In genomic region chr7:74567318-74567668, GRCh38 we compare ENCODE assay signal across 11 cellular contexts.
DNase-seq lines count a peak whose midpoint lies in the region; ATAC-seq, FAIRE-seq and TF ChIP-seq lines count a peak whose summit lies in the region.
"Had no signal": no experiment of that assay in that cellular context is flagged by ENCODE, and none has a peak within 500 bp of the region (broad histone marks: within the 10 kb centered on the region; RNA-seq: fewer than 3 reads in every experiment).

No MANE protein-coding gene starts in this region.

- peaks cover 20% of the 10 kb centered on the region for H3K4me1 ChIP-seq in HepG2 (ENCODE audit: insufficient read depth, low read length)
- H3K4me1 ChIP-seq in right lobe of liver, result no peaks in the 10 kb centered on the region
- no peaks in the 10 kb centered on the region for H3K4me1 ChIP-seq in Peyer's patch

- no peak for TF ChIP-seq EP300 in HepG2 (IDR thresholded peaks at IDR 0.05; ENCODE audit: low read depth in 2 of 2, low read length in 2 of 2)
- no peak for TF ChIP-seq EP300 in HepG2 (CRISPR knock-in tag; IDR thresholded peaks at IDR 0.05; ENCODE audit: borderline replicate concordance)

- no peak for TF ChIP-seq RAD21 in HepG2 (CRISPR knock-in tag; IDR thresholded peaks at IDR 0.05)

- BruUV-seq in HepG2 (replicated peaks; lab: Mats Ljungman, UMichigan), result no TSS peak

- H3K4me3 ChIP-seq in HepG2 (replicated peaks in 1 of 3; ENCODE audit: insufficient read depth in 1 of 3, low read depth in 2 of 3, low read length in 3 of 3) (no peak overlapping the region), right lobe of liver (no peak overlapping the region), Peyer's patch (no peak overlapping the region)
- H3K4me3 ChIP-seq: K562 had no signal

- H3K4me1 Mint-ChIP-seq in activated T-helper 1 cell treated with anti-CD3 and anti-CD28 coated beads, Interleukin-12 subunit alpha, Interleukin-12 subunit beta, Interleukin-2, Interleukin-4 antibody, amounts not matched to agents 30 ng/mL and 10 ng/mL and 1 ng/mL, durations not matched to agents 14 hours and 24 hours and 36 hours (ENCODE audit: low read depth), result peaks cover 6% of the 10 kb centered on the region
- H3K4me1 Mint-ChIP-seq in nephron progenitor cell, result peaks cover 37% of the 10 kb centered on the region

- no peak overlapping the region for H3K9ac ChIP-seq in HepG2 (ENCODE audit: insufficient read depth, low read depth, low read length)

- no peaks in the 10 kb centered on the region for H3K79me2 ChIP-seq in HepG2 (ENCODE audit: insufficient read depth, low read length)

- FAIRE-seq in HepG2 (lab: Jason Lieb, UNC), result no peak

- H3K27me3 ChIP-seq in HepG2 (ENCODE audit: control insufficient read depth in 1 of 2, insufficient read depth in 2 of 2, low read length in 2 of 2) (no peaks in the 10 kb centered on the region), right lobe of liver (no peaks in the 10 kb centered on the region), Peyer's patch (no peaks in the 10 kb centered on the region)

- POLR2A ChIA-PET in HepG2 (lab: Yijun Ruan, JAX), result interaction anchor here (1.2 kb wide), 1 partner anchor 13 kb away, joined by 5 read pairs; no protein-coding TSS in a partner anchor

- H3K36me3 ChIP-seq in HepG2 (replicated peaks in 1 of 2; ENCODE audit: control insufficient read depth in 1 of 2, insufficient read depth in 2 of 2, low read length in 2 of 2) (peaks cover 1 to 3% of the 10 kb centered on the region in 2 experiments; a peak in 1 of 5 replicates), right lobe of liver (no peaks in the 10 kb centered on the region), Peyer's patch (no peaks in the 10 kb centered on the region)

- 95% methylated on average over 2 of the region's 2 CpGs for WGBS in HepG2 (ENCODE audit: low lambda C conversion rate)
- 84% methylated on average over 2 of the region's 2 CpGs for WGBS in right lobe of liver (ENCODE audit: insufficient coverage, low coverage, low lambda C conversion rate, missing lambda C conversion rate)

- peaks cover 4% of the 10 kb centered on the region for H3K27me3 Mint-ChIP-seq in activated T-helper 1 cell treated with anti-CD3 and anti-CD28 coated beads, Interleukin-12 subunit alpha, Interleukin-12 subunit beta, Interleukin-2, Interleukin-4 antibody, amounts not matched to agents 30 ng/mL and 10 ng/mL and 1 ng/mL, durations not matched to agents 14 hours and 24 hours and 36 hours (ENCODE audit: insufficient read depth)
- no peaks in the 10 kb centered on the region for H3K27me3 Mint-ChIP-seq in nephron progenitor cell (ENCODE audit: low read depth, poor library complexity)

- H3K9me3 Mint-ChIP-seq in activated T-helper 1 cell treated with anti-CD3 and anti-CD28 coated beads, Interleukin-12 subunit alpha, Interleukin-12 subunit beta, Interleukin-2, Interleukin-4 antibody, amounts not matched to agents 30 ng/mL and 10 ng/mL and 1 ng/mL, durations not matched to agents 14 hours and 24 hours and 36 hours, result no peaks in the 10 kb centered on the region
- no peaks in the 10 kb centered on the region for H3K9me3 Mint-ChIP-seq in nephron progenitor cell

- DNase-seq in HepG2 (ENCODE audit: low spot score) (no peak), right lobe of liver (no peak), nephron progenitor cell (no peak), NCI-H1092 treated with DMSO at 0.1 percent for 48 hours (lab: John Stamatoyannopoulos, UW) (no peak), Peyer's patch (no peak)
- no peak for DNase-seq in activated T-helper 1 cell treated with anti-CD3 and anti-CD28 coated beads, Interleukin-12 subunit alpha, Interleukin-12 subunit beta, Interleukin-2, Interleukin-4 antibody, amounts not matched to agents 30 ng/mL and 10 ng/mL and 1 ng/mL, durations not matched to agents 14 hours and 24 hours and 36 hours (ENCODE audit: low spot score)
- DNase-seq: GF-D8, GOT3 had no signal

- no peak overlapping the region for H3K4me3 Mint-ChIP-seq in activated T-helper 1 cell treated with anti-CD3 and anti-CD28 coated beads, Interleukin-12 subunit alpha, Interleukin-12 subunit beta, Interleukin-2, Interleukin-4 antibody, amounts not matched to agents 30 ng/mL and 10 ng/mL and 1 ng/mL, durations not matched to agents 14 hours and 24 hours and 36 hours
- no peak overlapping the region for H3K4me3 Mint-ChIP-seq in nephron progenitor cell

- no peaks in the 10 kb centered on the region for H3K36me3 Mint-ChIP-seq in activated T-helper 1 cell treated with anti-CD3 and anti-CD28 coated beads, Interleukin-12 subunit alpha, Interleukin-12 subunit beta, Interleukin-2, Interleukin-4 antibody, amounts not matched to agents 30 ng/mL and 10 ng/mL and 1 ng/mL, durations not matched to agents 14 hours and 24 hours and 36 hours (ENCODE audit: low read depth)
- H3K36me3 Mint-ChIP-seq in nephron progenitor cell (ENCODE audit: low read depth), result peaks cover 36% of the 10 kb centered on the region

- intact Hi-C loops in HepG2 (cut with micrococcal nuclease; ENCODE audit: unreplicated experiment), result no loop called here
- intact Hi-C loops in right lobe of liver (cut with DNase I), result loop anchor here in 1 of 2 donors (10.0 kb wide), 1 partner anchor 122 kb away; no protein-coding TSS in a partner anchor
- intact Hi-C loops in activated T-helper 1 cell treated with anti-CD3 and anti-CD28 coated beads, Interleukin-12 subunit alpha, Interleukin-12 subunit beta, Interleukin-2, Interleukin-4 antibody, amounts not matched to agents 30 ng/mL and 10 ng/mL and 1 ng/mL, durations not matched to agents 14 hours and 24 hours and 36 hours (cut with micrococcal nuclease), result loop anchor here (2.0 kb wide), 1 partner anchor 150 kb away; no protein-coding TSS in a partner anchor

- ATAC-seq in HepG2 (no peak), right lobe of liver (no peak), HG02973 (IDR thresholded peaks at IDR 0.05; ENCODE audit: unreplicated experiment) (no peak)

- H3K27ac ChIP-seq in HepG2 (ENCODE audit: extremely low read length, insufficient read depth, low read length) (no peak overlapping the region), right lobe of liver (no peak overlapping the region), Peyer's patch (no peak overlapping the region)
- H3K27ac ChIP-seq: C4-2B had no signal

- H3K9me3 ChIP-seq in HepG2 (ENCODE audit: low read length), result no peaks in the 10 kb centered on the region
- no peaks in the 10 kb centered on the region for H3K9me3 ChIP-seq in right lobe of liver
- no peaks in the 10 kb centered on the region for H3K9me3 ChIP-seq in Peyer's patch

- H3K4me2 ChIP-seq in HepG2 (ENCODE audit: low read depth, low read length), result no peak overlapping the region

- H4K20me1 ChIP-seq in HepG2 (ENCODE audit: insufficient read depth, low read length), result no peaks in the 10 kb centered on the region

- no peak for TF ChIP-seq POLR2A in HepG2 (IDR thresholded peaks at IDR 0.05; ENCODE audit: insufficient read depth in 1 of 2, low read depth in 2 of 2, low read length in 2 of 2)
- TF ChIP-seq POLR2A in right lobe of liver (IDR thresholded peaks at IDR 0.05), result no peak
- TF ChIP-seq POLR2A in Peyer's patch (IDR thresholded peaks at IDR 0.05), result no peak

- CTCF ChIA-PET in HepG2 (lab: Yijun Ruan, JAX; ENCODE audit: low intra/inter-chr PET ratio, low total read pairs), result interaction anchor here (0.6 kb wide), 1 partner anchor 150 kb away, joined by 3 read pairs; no protein-coding TSS in a partner anchor

- H3K27ac Mint-ChIP-seq in activated T-helper 1 cell treated with anti-CD3 and anti-CD28 coated beads, Interleukin-12 subunit alpha, Interleukin-12 subunit beta, Interleukin-2, Interleukin-4 antibody, amounts not matched to agents 30 ng/mL and 10 ng/mL and 1 ng/mL, durations not matched to agents 14 hours and 24 hours and 36 hours, result peak overlapping the region; percentile 34
- peak overlapping the region; percentile 76 for H3K27ac Mint-ChIP-seq in nephron progenitor cell

- in situ Hi-C loops in HepG2 (cut with HindIII; ENCODE audit: extremely low pct_ligation_motif_present, low pct_unique_long_range_greater_than_20kb), result loop anchor here (25.0 kb wide), 1 partner anchor 355 kb away; the partner anchor contains the start of gene LAT2

- H2AFZ ChIP-seq in HepG2 (ENCODE audit: low read length), result no peak overlapping the region

- TF ChIP-seq CTCF in HepG2 (CRISPR knock-in tag; IDR thresholded peaks at IDR 0.05) (no peak), right lobe of liver (IDR thresholded peaks at IDR 0.05) (no peak), nephron progenitor cell (IDR thresholded peaks at IDR 0.05) (no peak), Peyer's patch (IDR thresholded peaks at IDR 0.05) (no peak)

TF ChIP-seq in HepG2, 621 proteins besides CTCF, POLR2A, EP300 and RAD21 (continues in another document):
- TF ChIP-seq ZNF780A (CRISPR knock-in tag; IDR thresholded peaks at IDR 0.05), result no peak
- no peak for TF ChIP-seq NAIF1 (CRISPR knock-in tag; IDR thresholded peaks at IDR 0.05; ENCODE audit: borderline replicate concordance)
